In genomic region chr15:78732634-78733033, GRCh38 we compare ENCODE assay signal across 27 cellular contexts.
"Had no signal": no experiment of that assay in that cellular context is flagged by ENCODE, and none has a peak within 500 bp of the region (broad histone marks: within the 10 kb centered on the region; RNA-seq: fewer than 3 reads in every experiment).

No MANE protein-coding gene starts in this region.

- DNase-seq: hippocampal formation; kidney glomerular epithelial cell; left cardiac atrium; lower lobe of right lung; mesendoderm; midbrain; mucosa of descending colon; naive thymus-derived CD4-positive, alpha-beta T cell; pancreas; posterior cingulate gyrus; retina; right cardiac atrium; stimulated activated CD4-positive, alpha-beta T cell treated with anti-CD3 and anti-CD28 coated beads, Interleukin-12 subunit alpha, Interleukin-12 subunit beta, amount 100 ng/mL, for 4 hours; stimulated activated CD4-positive, alpha-beta T cell treated with anti-CD3 and anti-CD28 coated beads, Interleukin-15, amount 100 ng/mL, for 24 hours; stimulated activated CD4-positive, alpha-beta T cell treated with anti-CD3 and anti-CD28 coated beads, Interleukin-2, amount 100 ng/mL, for 24 hours; stimulated activated CD4-positive, alpha-beta T cell treated with anti-CD3 and anti-CD28 coated beads, Interleukin-4, amount 100 ng/mL, for 1 hour; stimulated activated naive B cell treated with anti-CD40 and anti-IgM and Interleukin-4, amounts not matched to agents 10 μg/mL and 1 μg/mL and 100 μg/mL, for 72 hours; stimulated activated naive CD8-positive, alpha-beta T cell treated with anti-CD3 and anti-CD28 coated beads, Interleukin-15, amount 100 ng/mL, for 72 hours; substantia nigra had no signal

- H3K4me1 ChIP-seq: lower lobe of right lung, pancreas, prostate gland, tibial nerve, vagina had no signal

- H3K27me3 ChIP-seq: pancreas, tibial nerve, vagina had no signal

- H3K27ac Mint-ChIP-seq: naive thymus-derived CD4-positive, alpha-beta T cell; natural killer cell treated with Interleukin-12 subunit alpha and Interleukin-12 subunit beta and Interleukin-15 and Interleukin-18, amount 100 ng/mL, for 72 hours; stimulated activated naive B cell treated with anti-CD40 and anti-IgM and Interleukin-4, amounts not matched to agents 10 μg/mL and 1 μg/mL and 100 μg/mL, for 72 hours; type B pancreatic cell had no signal

- H3K9me3 ChIP-seq: lower lobe of right lung, mucosa of descending colon, pancreas, prostate gland, tibial nerve, vagina had no signal

- H3K4me1 Mint-ChIP-seq: stimulated activated naive B cell treated with anti-CD40 and anti-IgM and Interleukin-4, amounts not matched to agents 10 μg/mL and 1 μg/mL and 100 μg/mL, for 72 hours; stimulated activated naive CD8-positive, alpha-beta T cell treated with anti-CD3 and anti-CD28 coated beads, Interleukin-15, amount 100 ng/mL, for 72 hours had no signal

- ATAC-seq: left cardiac atrium; left lobe of liver; lower lobe of right lung; mucosa of descending colon; naive thymus-derived CD4-positive, alpha-beta T cell; natural killer cell treated with Interleukin-12 subunit alpha and Interleukin-12 subunit beta and Interleukin-15 and Interleukin-18, amount 100 ng/mL, for 72 hours; pancreas; right cardiac atrium; sciatic nerve; stimulated activated naive B cell treated with anti-CD40 and anti-IgM and Interleukin-4, amounts not matched to agents 10 μg/mL and 1 μg/mL and 100 μg/mL, for 72 hours; stimulated activated naive CD8-positive, alpha-beta T cell treated with anti-CD3 and anti-CD28 coated beads, Interleukin-15, amount 100 ng/mL, for 72 hours had no signal

- H3K9me3 Mint-ChIP-seq: natural killer cell treated with Interleukin-12 subunit alpha and Interleukin-12 subunit beta and Interleukin-15 and Interleukin-18, amount 100 ng/mL, for 72 hours; stimulated activated naive B cell treated with anti-CD40 and anti-IgM and Interleukin-4, amounts not matched to agents 10 μg/mL and 1 μg/mL and 100 μg/mL, for 72 hours; stimulated activated naive CD8-positive, alpha-beta T cell treated with anti-CD3 and anti-CD28 coated beads, Interleukin-15, amount 100 ng/mL, for 72 hours; type B pancreatic cell had no signal

- H3K36me3 ChIP-seq: lower lobe of right lung, pancreas, prostate gland, tibial nerve, vagina had no signal

- H3K36me3 Mint-ChIP-seq: naive thymus-derived CD4-positive, alpha-beta T cell; natural killer cell treated with Interleukin-12 subunit alpha and Interleukin-12 subunit beta and Interleukin-15 and Interleukin-18, amount 100 ng/mL, for 72 hours; stimulated activated naive B cell treated with anti-CD40 and anti-IgM and Interleukin-4, amounts not matched to agents 10 μg/mL and 1 μg/mL and 100 μg/mL, for 72 hours; type B pancreatic cell had no signal

- H3K27ac ChIP-seq: lower lobe of right lung, pancreas, prostate gland, skin epidermis, tibial nerve, vagina had no signal

- H3K4me3 Mint-ChIP-seq: naive thymus-derived CD4-positive, alpha-beta T cell; natural killer cell treated with Interleukin-12 subunit alpha and Interleukin-12 subunit beta and Interleukin-15 and Interleukin-18, amount 100 ng/mL, for 72 hours; stimulated activated naive B cell treated with anti-CD40 and anti-IgM and Interleukin-4, amounts not matched to agents 10 μg/mL and 1 μg/mL and 100 μg/mL, for 72 hours; stimulated activated naive CD8-positive, alpha-beta T cell treated with anti-CD3 and anti-CD28 coated beads, Interleukin-15, amount 100 ng/mL, for 72 hours; type B pancreatic cell had no signal

- H3K4me3 ChIP-seq: lower lobe of right lung, mucosa of descending colon, pancreas, prostate gland, skin epidermis, tibial nerve, vagina had no signal
